Comparison of ENCODE assay signal across 8 cellular contexts in the genomic region with DNA sequence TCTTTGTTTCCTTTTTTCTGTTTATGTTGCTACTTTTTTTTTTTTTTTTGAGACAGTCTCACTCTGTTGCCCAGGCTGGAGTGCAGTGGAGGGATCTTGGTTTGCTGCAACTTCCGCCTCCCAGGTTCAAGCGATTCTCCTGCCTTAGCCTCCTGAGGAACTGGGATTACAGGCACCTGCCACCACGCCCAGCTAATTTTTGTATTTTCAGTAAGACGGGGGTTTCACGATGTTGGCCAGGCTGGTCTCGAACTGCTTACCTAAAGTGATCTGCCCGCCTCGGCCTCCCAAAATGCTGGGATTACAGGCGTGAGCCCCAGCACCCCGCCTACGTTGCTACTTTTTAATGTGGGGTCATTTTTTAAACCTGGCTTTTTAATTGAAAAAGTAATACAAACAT. TPM values are rescaled to one million over a fixed set of nuclear protein-coding genes. Genes with fewer than 3 reads are reported as not detected.
A peak's percentile ranks its signal among the peaks of the same experiment; 100 is the strongest.
DNase-seq lines count a peak whose midpoint lies in the region; ATAC-seq, FAIRE-seq and TF ChIP-seq lines count a peak whose summit lies in the region.
"Not testable (repeated sequence)": the region's sequence is repeated elsewhere in the genome, so short reads cannot be mapped to it uniquely, and the experiment has no call there.

No MANE protein-coding gene starts in this region.

- H3K4me3 Mint-ChIP-seq in T-cell, result peak overlapping the region; percentile 97 to 100 (median 99)

- not testable (repeated sequence) for ATAC-seq in T-cell (replicated peaks in 1 of 4)

- intact Hi-C loops in endothelial cell of umbilical vein (cut with micrococcal nuclease), result loop anchor here (1.0 to 2.0 kb wide), 2 partner anchors 91 to 358 kb away; no protein-coding TSS in a partner anchor

- not testable (repeated sequence) for TF ChIP-seq EP300 in suprapubic skin (IDR thresholded peaks at IDR 0.05)

- peak overlapping the region; percentile 77 to 95 (median 92) for H3K4me2 ChIP-seq in BLaER1 treated with 17β-estradiol and CSF1 and Interleukin-3, amounts not matched to agents 10 nM and 100 nM
- H3K4me2 ChIP-seq in endothelial cell of umbilical vein (ENCODE audit: insufficient read depth, low read length) (peak overlapping the region; percentile 98), osteoblast (ENCODE audit: insufficient read depth, low read length) (peak overlapping the region; percentile 100)

- not testable (repeated sequence) for TF ChIP-seq CTCF in endothelial cell of umbilical vein (IDR thresholded peaks at IDR 0.05; ENCODE audit: extremely low read depth in 1 of 2, insufficient read depth in 1 of 2, low read depth in 1 of 2, low read length in 2 of 2); osteoblast (IDR thresholded peaks at IDR 0.05; ENCODE audit: extremely low read depth, low read depth, low read length); suprapubic skin (IDR thresholded peaks at IDR 0.05)

- peaks cover 50 to 62% (median 57%) of the 10 kb centered on the region in 10 experiments for H3K4me1 ChIP-seq in BLaER1 treated with 17β-estradiol and CSF1 and Interleukin-3, amounts not matched to agents 10 nM and 100 nM
- H3K4me1 ChIP-seq in HUES48 (ENCODE audit: control insufficient read depth, insufficient read depth, low read length), result peaks cover 24% of the 10 kb centered on the region
- H3K4me1 ChIP-seq in adipocyte (ENCODE audit: control insufficient read depth, insufficient read depth, low read length), result peaks cover 39% of the 10 kb centered on the region
- peaks cover 28% of the 10 kb centered on the region for H3K4me1 ChIP-seq in endothelial cell of umbilical vein (ENCODE audit: control insufficient read depth, extremely low read depth, insufficient read depth, low read length)
- peaks cover 33% of the 10 kb centered on the region for H3K4me1 ChIP-seq in osteoblast (ENCODE audit: insufficient read depth, low read length)
- peaks cover 59% of the 10 kb centered on the region for H3K4me1 ChIP-seq in suprapubic skin

- H3K9me1 ChIP-seq in endothelial cell of umbilical vein (replicated peaks; ENCODE audit: control insufficient read depth, extremely low read depth, insufficient read depth, low read length), result not testable (repeated sequence)

- H3K9me3 ChIP-seq in BLaER1 treated with 17β-estradiol and CSF1 and Interleukin-3, amounts not matched to agents 10 nM and 100 nM (replicated peaks in 1 of 11); HUES48 (ENCODE audit: control insufficient read depth, insufficient read depth, low read length); adipocyte (ENCODE audit: control insufficient read depth, low read length); endothelial cell of umbilical vein (replicated peaks; ENCODE audit: control insufficient read depth, insufficient read depth, low read length); osteoblast (ENCODE audit: low read depth, low read length); suprapubic skin: not testable (repeated sequence)

- H4K20me1 ChIP-seq in BLaER1 treated with 17β-estradiol and CSF1 and Interleukin-3, amounts not matched to agents 10 nM and 100 nM, result peaks cover 23 to 38% (median 35%) of the 10 kb centered on the region in 11 experiments; a peak in 21 of 22 replicates
- H4K20me1 ChIP-seq in endothelial cell of umbilical vein (replicated peaks; ENCODE audit: control insufficient read depth, extremely low read depth, insufficient read depth, low read length), result not testable (repeated sequence)
- H4K20me1 ChIP-seq in osteoblast (ENCODE audit: insufficient read depth, low read length), result peaks cover 26% of the 10 kb centered on the region

- CTCF ChIA-PET in T-cell (lab: Charles Lee), result interaction anchor here (0.6 to 2.5 kb wide), 12 partner anchors 8 to 442 kb away, joined by 3 to 18 read pairs (median 4); a partner anchor contains a TSS
- CTCF ChIA-PET in endothelial cell of umbilical vein (lab: Charles Lee), result interaction anchor here (0.6 to 2.2 kb wide), 4 partner anchors 19 to 865 kb away, joined by 3 to 9 read pairs (median 4); a partner anchor contains a TSS

- 43% methylated on average over 11 of the region's 11 CpGs for WGBS in suprapubic skin

- peak overlapping the region; percentile 65 for H2AFZ ChIP-seq in endothelial cell of umbilical vein (ENCODE audit: low read depth, low read length)
- H2AFZ ChIP-seq in osteoblast (ENCODE audit: low read length), result peak overlapping the region; percentile 81

- peaks cover 65 to 76% (median 69%) of the 10 kb centered on the region in 3 donors for H3K4me1 Mint-ChIP-seq in T-cell

- not testable (repeated sequence) for BruUV-seq in endothelial cell of umbilical vein (replicated peaks; lab: Mats Ljungman, UMichigan)

- H3K36me3 ChIP-seq in BLaER1 treated with 17β-estradiol and CSF1 and Interleukin-3, amounts not matched to agents 10 nM and 100 nM, result peaks cover 0 to 29% (median 17%) of the 10 kb centered on the region in 11 experiments; a peak in 18 of 22 replicates
- H3K36me3 ChIP-seq in HUES48 (ENCODE audit: control insufficient read depth, insufficient read depth, low read length); adipocyte (ENCODE audit: control insufficient read depth, insufficient read depth, low read length, severe bottlenecking); endothelial cell of umbilical vein (ENCODE audit: control insufficient read depth in 2 of 2, extremely low read depth in 1 of 2, insufficient read depth in 2 of 2, low read length in 2 of 2); osteoblast (ENCODE audit: insufficient read depth, low read length); suprapubic skin: not testable (repeated sequence)

- H3K4me3 ChIP-seq in BLaER1 treated with 17β-estradiol and CSF1 and Interleukin-3, amounts not matched to agents 10 nM and 100 nM, result peak overlapping the region; percentile 81 to 100 (median 95)
- H3K4me3 ChIP-seq in HUES48 (ENCODE audit: low read depth, low read length) (peak overlapping the region; percentile 85), adipocyte (ENCODE audit: low read length) (peak overlapping the region; percentile 88), endothelial cell of umbilical vein (replicated peaks in 1 of 3; ENCODE audit: insufficient read depth in 1 of 3, low read depth in 1 of 3, low read length in 3 of 3) (peak overlapping the region; percentile 91 to 99 (median 93)), osteoblast (ENCODE audit: insufficient read depth, low read length) (peak overlapping the region; percentile 95), suprapubic skin (peak overlapping the region; percentile 93)

- POLR2A ChIA-PET in T-cell (lab: Charles Lee) (interaction anchor here (0.7 to 1.1 kb wide), 2 partner anchors 44 to 551 kb away, joined by 3 to 6 read pairs; no protein-coding TSS in a partner anchor), endothelial cell of umbilical vein (lab: Charles Lee) (interaction anchor here (1.5 kb wide), 1 partner anchor 19 kb away, joined by 11 read pairs; no protein-coding TSS in a partner anchor)

- not testable (repeated sequence) for DNase-seq in T-cell; adipocyte (ENCODE audit: low read depth); endothelial cell of umbilical vein (ENCODE audit: low read depth, low spot score); osteoblast (ENCODE audit: insufficient read length, low spot score, missing footprints); suprapubic skin (ENCODE audit: low spot score in 2 of 2)

- H3K79me2 ChIP-seq in endothelial cell of umbilical vein (ENCODE audit: control insufficient read depth, insufficient read depth, low read length) (peaks cover 42% of the 10 kb centered on the region), osteoblast (ENCODE audit: insufficient read depth, low read length) (peaks cover 67% of the 10 kb centered on the region)

- not testable (repeated sequence) for H3K9me3 Mint-ChIP-seq in T-cell

- H3K27ac Mint-ChIP-seq in T-cell, result peak overlapping the region; percentile 98 to 99

- not testable (repeated sequence) for FAIRE-seq in endothelial cell of umbilical vein (lab: Jason Lieb, UNC)

- peak overlapping the region; percentile 94 to 100 (median 99) for H3K27ac ChIP-seq in BLaER1 treated with 17β-estradiol and CSF1 and Interleukin-3, amounts not matched to agents 10 nM and 100 nM
- not testable (repeated sequence) for H3K27ac ChIP-seq in HUES48 (ENCODE audit: low read depth, low read length)
- H3K27ac ChIP-seq in endothelial cell of umbilical vein (ENCODE audit: insufficient read depth, low read depth, low read length) (peak overlapping the region; percentile 85), layer of hippocampus (ENCODE audit: low read depth, low read length) (peak overlapping the region; percentile 97), osteoblast (ENCODE audit: low read depth, low read length) (peak overlapping the region; percentile 70), suprapubic skin (peak overlapping the region; percentile 99)

- H3K27me3 ChIP-seq in BLaER1 treated with 17β-estradiol and CSF1 and Interleukin-3, amounts not matched to agents 10 nM and 100 nM; HUES48 (ENCODE audit: control insufficient read depth, insufficient read depth, low read length); adipocyte (replicated peaks; ENCODE audit: control insufficient read depth, insufficient read depth, low read length); endothelial cell of umbilical vein (ENCODE audit: control insufficient read depth in 2 of 2, insufficient read depth in 2 of 2, low read length in 2 of 2); layer of hippocampus (ENCODE audit: control insufficient read depth, insufficient read depth, low read length); osteoblast (ENCODE audit: insufficient read depth, low read length); suprapubic skin: not testable (repeated sequence)

- not testable (repeated sequence) for TF ChIP-seq POLR2A in endothelial cell of umbilical vein (IDR thresholded peaks at IDR 0.05; ENCODE audit: low read depth, low read length); suprapubic skin (IDR thresholded peaks at IDR 0.05)

- peak overlapping the region; percentile 97 to 100 (median 100) for H3K9ac ChIP-seq in BLaER1 treated with 17β-estradiol and CSF1 and Interleukin-3, amounts not matched to agents 10 nM and 100 nM
- not testable (repeated sequence) for H3K9ac ChIP-seq in HUES48 (ENCODE audit: low read depth, low read length)
- H3K9ac ChIP-seq in adipocyte (ENCODE audit: low read length), result peak overlapping the region; percentile 89
- peak overlapping the region; percentile 94 for H3K9ac ChIP-seq in endothelial cell of umbilical vein (replicated peaks; ENCODE audit: extremely low read depth, insufficient read depth, low read length)

- not testable (repeated sequence) for H3K36me3 Mint-ChIP-seq in T-cell

- not testable (repeated sequence) for H3K27me3 Mint-ChIP-seq in T-cell

- dilution Hi-C loops in endothelial cell of umbilical vein (cut with MboI; ENCODE audit: extremely low pct_ligation_motif_present, low sequenced_read_pairs), result not testable (repeated sequence)

RNA-seq across cellular contexts. Expression of a gene that starts 1.2 kb away (rescaled TPM):
- 10 to 100 TPM; 22.2 to 29.9 (median 22.9) TPM for total RNA-seq in T-cell
- total RNA-seq in endothelial cell of umbilical vein, result 23.5 and 24.8 TPM in 2 replicates
- 14.0 and 14.2 TPM in 2 replicates for polyA plus RNA-seq in endothelial cell of umbilical vein
- polyA plus RNA-seq in endothelial cell of umbilical vein (2011; cell fraction: cytosol; rRNA removed), result 10.9 and 13.3 TPM in 2 replicates
- polyA plus RNA-seq in endothelial cell of umbilical vein (2011; cell fraction: nucleus; rRNA removed), result 58.3 and 58.6 TPM in 2 replicates
- 15.6 and 17.7 TPM in 2 replicates for polyA plus RNA-seq in endothelial cell of umbilical vein (2012)
- 60.0 and 65.5 TPM in 2 replicates for polyA minus RNA-seq in endothelial cell of umbilical vein
- 14.2 TPM for polyA minus RNA-seq in endothelial cell of umbilical vein (2011; cell fraction: cytosol; rRNA and poly(A)+ RNA removed)
- 94.0 and 134 TPM in 2 replicates for polyA minus RNA-seq in endothelial cell of umbilical vein (2011; cell fraction: nucleus; rRNA and poly(A)+ RNA removed)
- 45.7 and 51.4 TPM in 2 replicates for total RNA-seq in osteoblast
- total RNA-seq in suprapubic skin, result 10 to 100 TPM; 40.5 to 76.0 (median 43.4) TPM
